Comparison of ENCODE assay signal across 1 cellular context in genomic region chr5:126676195-126676624, GRCh38.
A peak's percentile ranks its signal among the peaks of the same experiment; 100 is the strongest.
TF ChIP-seq lines count a peak whose summit lies in the region.

No MANE protein-coding gene starts in this region.

TF ChIP-seq in HepG2, 621 proteins besides CTCF, POLR2A, EP300 and RAD21 (continued from another document and continues in another):
- TF ChIP-seq, protein P1, sequence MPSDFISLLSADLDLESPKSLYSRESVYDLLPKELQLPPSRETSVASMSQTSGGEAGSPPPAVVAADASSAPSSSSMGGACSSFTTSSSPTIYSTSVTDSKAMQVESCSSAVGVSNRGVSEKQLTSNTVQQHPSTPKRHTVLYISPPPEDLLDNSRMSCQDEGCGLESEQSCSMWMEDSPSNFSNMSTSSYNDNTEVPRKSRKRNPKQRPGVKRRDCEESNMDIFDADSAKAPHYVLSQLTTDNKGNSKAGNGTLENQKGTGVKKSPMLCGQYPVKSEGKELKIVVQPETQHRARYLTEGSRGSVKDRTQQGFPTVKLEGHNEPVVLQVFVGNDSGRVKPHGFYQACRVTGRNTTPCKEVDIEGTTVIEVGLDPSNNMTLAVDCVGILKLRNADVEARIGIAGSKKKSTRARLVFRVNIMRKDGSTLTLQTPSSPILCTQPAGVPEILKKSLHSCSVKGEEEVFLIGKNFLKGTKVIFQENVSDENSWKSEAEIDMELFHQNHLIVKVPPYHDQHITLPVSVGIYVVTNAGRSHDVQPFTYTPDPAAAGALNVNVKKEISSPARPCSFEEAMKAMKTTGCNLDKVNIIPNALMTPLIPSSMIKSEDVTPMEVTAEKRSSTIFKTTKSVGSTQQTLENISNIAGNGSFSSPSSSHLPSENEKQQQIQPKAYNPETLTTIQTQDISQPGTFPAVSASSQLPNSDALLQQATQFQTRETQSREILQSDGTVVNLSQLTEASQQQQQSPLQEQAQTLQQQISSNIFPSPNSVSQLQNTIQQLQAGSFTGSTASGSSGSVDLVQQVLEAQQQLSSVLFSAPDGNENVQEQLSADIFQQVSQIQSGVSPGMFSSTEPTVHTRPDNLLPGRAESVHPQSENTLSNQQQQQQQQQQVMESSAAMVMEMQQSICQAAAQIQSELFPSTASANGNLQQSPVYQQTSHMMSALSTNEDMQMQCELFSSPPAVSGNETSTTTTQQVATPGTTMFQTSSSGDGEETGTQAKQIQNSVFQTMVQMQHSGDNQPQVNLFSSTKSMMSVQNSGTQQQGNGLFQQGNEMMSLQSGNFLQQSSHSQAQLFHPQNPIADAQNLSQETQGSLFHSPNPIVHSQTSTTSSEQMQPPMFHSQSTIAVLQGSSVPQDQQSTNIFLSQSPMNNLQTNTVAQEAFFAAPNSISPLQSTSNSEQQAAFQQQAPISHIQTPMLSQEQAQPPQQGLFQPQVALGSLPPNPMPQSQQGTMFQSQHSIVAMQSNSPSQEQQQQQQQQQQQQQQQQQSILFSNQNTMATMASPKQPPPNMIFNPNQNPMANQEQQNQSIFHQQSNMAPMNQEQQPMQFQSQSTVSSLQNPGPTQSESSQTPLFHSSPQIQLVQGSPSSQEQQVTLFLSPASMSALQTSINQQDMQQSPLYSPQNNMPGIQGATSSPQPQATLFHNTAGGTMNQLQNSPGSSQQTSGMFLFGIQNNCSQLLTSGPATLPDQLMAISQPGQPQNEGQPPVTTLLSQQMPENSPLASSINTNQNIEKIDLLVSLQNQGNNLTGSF (CRISPR knock-in tag; IDR thresholded peaks at IDR 0.05), result no peak
- TF ChIP-seq FOXA3 (CRISPR knock-in tag; IDR thresholded peaks at IDR 0.05) (no peak; the same call in 1 of the 2 replicates), ZNF747 (CRISPR knock-in tag; IDR thresholded peaks at IDR 0.05; ENCODE audit: borderline replicate concordance) (no peak), ZNF569 (CRISPR knock-in tag; IDR thresholded peaks at IDR 0.05; ENCODE audit: borderline replicate concordance) (no peak), HOXA9 (CRISPR knock-in tag; IDR thresholded peaks at IDR 0.05; ENCODE audit: borderline replicate concordance) (no peak), NPAS2 (CRISPR knock-in tag; IDR thresholded peaks at IDR 0.05; ENCODE audit: borderline replicate concordance) (no peak), ZNF577 (CRISPR knock-in tag; IDR thresholded peaks at IDR 0.05; ENCODE audit: borderline replicate concordance, low read depth) (no peak), AKAP8 (CRISPR knock-in tag; IDR thresholded peaks at IDR 0.05) (no peak), SNAPC5 (CRISPR knock-in tag; IDR thresholded peaks at IDR 0.05; ENCODE audit: borderline replicate concordance) (no peak), ZNF180 (CRISPR knock-in tag; IDR thresholded peaks at IDR 0.05; ENCODE audit: borderline replicate concordance, low read depth) (no peak), ZHX1 (CRISPR knock-in tag; IDR thresholded peaks at IDR 0.05; ENCODE audit: low read depth) (no peak), NR3C1 (CRISPR knock-in tag; IDR thresholded peaks at IDR 0.05) (no peak), ATF2 (CRISPR knock-in tag; IDR thresholded peaks at IDR 0.05) (peak; percentile 87), NR2F6 (IDR thresholded peaks at IDR 0.05) (no peak), NR2F6 (CRISPR knock-in tag; IDR thresholded peaks at IDR 0.05) (no peak), ZNF703 (CRISPR knock-in tag; IDR thresholded peaks at IDR 0.05; ENCODE audit: borderline replicate concordance) (no peak), ZNF468 (CRISPR knock-in tag; IDR thresholded peaks at IDR 0.05) (no peak), ZNF496 (CRISPR knock-in tag; IDR thresholded peaks at IDR 0.05; ENCODE audit: insufficient replicate concordance) (no peak), BORCS8-MEF2B (CRISPR knock-in tag; IDR thresholded peaks at IDR 0.05) (no peak), CHD2 (IDR thresholded peaks at IDR 0.05; ENCODE audit: low read depth, low read length) (no peak), MTF1 (CRISPR knock-in tag; IDR thresholded peaks at IDR 0.05) (no peak), NCOA1 (CRISPR knock-in tag; IDR thresholded peaks at IDR 0.05) (no peak), ZNF432 (CRISPR knock-in tag; IDR thresholded peaks at IDR 0.05; ENCODE audit: borderline replicate concordance) (no peak), ZBTB4 (CRISPR knock-in tag; IDR thresholded peaks at IDR 0.05; ENCODE audit: borderline replicate concordance) (no peak), ZNF572 (CRISPR knock-in tag; IDR thresholded peaks at IDR 0.05) (no peak), CENPX (CRISPR knock-in tag; IDR thresholded peaks at IDR 0.05) (no peak), ZFP41 (CRISPR knock-in tag; IDR thresholded peaks at IDR 0.05; ENCODE audit: borderline replicate concordance) (no peak), YEATS2 (CRISPR knock-in tag; IDR thresholded peaks at IDR 0.05; ENCODE audit: borderline replicate concordance) (peak; percentile 35; the same call in 1 of the 2 replicates), MIXL1 (CRISPR knock-in tag; IDR thresholded peaks at IDR 0.05) (peak; percentile 79), MYC (CRISPR knock-in tag; IDR thresholded peaks at IDR 0.05; ENCODE audit: borderline replicate concordance) (no peak), NCOA2 (CRISPR knock-in tag; IDR thresholded peaks at IDR 0.05) (0 out of 2 replicates have a peak, but pooled peaks have one; percentile 25), POLR2G (IDR thresholded peaks at IDR 0.05; ENCODE audit: low read depth, low read length) (no peak)
- TF ChIP-seq, protein P2, sequence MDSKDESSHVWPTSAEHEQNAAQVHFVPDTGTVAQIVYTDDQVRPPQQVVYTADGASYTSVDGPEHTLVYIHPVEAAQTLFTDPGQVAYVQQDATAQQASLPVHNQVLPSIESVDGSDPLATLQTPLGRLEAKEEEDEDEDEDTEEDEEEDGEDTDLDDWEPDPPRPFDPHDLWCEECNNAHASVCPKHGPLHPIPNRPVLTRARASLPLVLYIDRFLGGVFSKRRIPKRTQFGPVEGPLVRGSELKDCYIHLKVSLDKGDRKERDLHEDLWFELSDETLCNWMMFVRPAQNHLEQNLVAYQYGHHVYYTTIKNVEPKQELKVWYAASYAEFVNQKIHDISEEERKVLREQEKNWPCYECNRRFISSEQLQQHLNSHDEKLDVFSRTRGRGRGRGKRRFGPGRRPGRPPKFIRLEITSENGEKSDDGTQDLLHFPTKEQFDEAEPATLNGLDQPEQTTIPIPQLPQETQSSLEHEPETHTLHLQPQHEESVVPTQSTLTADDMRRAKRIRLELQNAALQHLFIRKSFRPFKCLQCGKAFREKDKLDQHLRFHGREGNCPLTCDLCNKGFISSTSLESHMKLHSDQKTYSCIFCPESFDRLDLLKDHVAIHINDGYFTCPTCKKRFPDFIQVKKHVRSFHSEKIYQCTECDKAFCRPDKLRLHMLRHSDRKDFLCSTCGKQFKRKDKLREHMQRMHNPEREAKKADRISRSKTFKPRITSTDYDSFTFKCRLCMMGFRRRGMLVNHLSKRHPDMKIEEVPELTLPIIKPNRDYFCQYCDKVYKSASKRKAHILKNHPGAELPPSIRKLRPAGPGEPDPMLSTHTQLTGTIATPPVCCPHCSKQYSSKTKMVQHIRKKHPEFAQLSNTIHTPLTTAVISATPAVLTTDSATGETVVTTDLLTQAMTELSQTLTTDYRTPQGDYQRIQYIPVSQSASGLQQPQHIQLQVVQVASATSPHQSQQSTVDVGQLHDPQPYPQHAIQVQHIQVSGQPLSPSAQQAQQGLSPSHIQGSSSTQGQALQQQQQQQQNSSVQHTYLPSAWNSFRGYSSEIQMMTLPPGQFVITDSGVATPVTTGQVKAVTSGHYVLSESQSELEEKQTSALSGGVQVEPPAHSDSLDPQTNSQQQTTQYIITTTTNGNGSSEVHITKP (CRISPR knock-in tag; IDR thresholded peaks at IDR 0.05; ENCODE audit: low read depth), result no peak
- TF ChIP-seq, protein P3, sequence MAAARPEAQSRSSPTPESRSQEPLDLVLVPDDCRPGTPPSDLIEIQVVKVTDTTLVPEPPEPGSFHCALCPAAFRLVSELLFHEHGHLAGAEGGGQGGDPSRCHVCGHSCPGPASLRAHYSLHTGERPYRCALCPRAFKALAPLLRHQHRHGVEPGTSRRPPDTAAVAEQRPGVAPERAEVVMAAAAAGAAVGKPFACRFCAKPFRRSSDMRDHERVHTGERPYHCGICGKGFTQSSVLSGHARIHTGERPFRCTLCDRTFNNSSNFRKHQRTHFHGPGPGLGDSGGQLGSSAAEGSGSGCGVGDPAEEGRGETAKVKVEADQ (CRISPR knock-in tag; IDR thresholded peaks at IDR 0.05; ENCODE audit: borderline replicate concordance), result no peak
- TF ChIP-seq, protein P4, sequence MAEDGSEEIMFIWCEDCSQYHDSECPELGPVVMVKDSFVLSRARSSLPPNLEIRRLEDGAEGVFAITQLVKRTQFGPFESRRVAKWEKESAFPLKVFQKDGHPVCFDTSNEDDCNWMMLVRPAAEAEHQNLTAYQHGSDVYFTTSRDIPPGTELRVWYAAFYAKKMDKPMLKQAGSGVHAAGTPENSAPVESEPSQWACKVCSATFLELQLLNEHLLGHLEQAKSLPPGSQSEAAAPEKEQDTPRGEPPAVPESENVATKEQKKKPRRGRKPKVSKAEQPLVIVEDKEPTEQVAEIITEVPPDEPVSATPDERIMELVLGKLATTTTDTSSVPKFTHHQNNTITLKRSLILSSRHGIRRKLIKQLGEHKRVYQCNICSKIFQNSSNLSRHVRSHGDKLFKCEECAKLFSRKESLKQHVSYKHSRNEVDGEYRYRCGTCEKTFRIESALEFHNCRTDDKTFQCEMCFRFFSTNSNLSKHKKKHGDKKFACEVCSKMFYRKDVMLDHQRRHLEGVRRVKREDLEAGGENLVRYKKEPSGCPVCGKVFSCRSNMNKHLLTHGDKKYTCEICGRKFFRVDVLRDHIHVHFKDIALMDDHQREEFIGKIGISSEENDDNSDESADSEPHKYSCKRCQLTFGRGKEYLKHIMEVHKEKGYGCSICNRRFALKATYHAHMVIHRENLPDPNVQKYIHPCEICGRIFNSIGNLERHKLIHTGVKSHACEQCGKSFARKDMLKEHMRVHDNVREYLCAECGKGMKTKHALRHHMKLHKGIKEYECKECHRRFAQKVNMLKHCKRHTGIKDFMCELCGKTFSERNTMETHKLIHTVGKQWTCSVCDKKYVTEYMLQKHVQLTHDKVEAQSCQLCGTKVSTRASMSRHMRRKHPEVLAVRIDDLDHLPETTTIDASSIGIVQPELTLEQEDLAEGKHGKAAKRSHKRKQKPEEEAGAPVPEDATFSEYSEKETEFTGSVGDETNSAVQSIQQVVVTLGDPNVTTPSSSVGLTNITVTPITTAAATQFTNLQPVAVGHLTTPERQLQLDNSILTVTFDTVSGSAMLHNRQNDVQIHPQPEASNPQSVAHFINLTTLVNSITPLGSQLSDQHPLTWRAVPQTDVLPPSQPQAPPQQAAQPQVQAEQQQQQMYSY (CRISPR knock-in tag; IDR thresholded peaks at IDR 0.05), result no peak
- TF ChIP-seq, protein P5, sequence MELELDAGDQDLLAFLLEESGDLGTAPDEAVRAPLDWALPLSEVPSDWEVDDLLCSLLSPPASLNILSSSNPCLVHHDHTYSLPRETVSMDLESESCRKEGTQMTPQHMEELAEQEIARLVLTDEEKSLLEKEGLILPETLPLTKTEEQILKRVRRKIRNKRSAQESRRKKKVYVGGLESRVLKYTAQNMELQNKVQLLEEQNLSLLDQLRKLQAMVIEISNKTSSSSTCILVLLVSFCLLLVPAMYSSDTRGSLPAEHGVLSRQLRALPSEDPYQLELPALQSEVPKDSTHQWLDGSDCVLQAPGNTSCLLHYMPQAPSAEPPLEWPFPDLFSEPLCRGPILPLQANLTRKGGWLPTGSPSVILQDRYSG (CRISPR knock-in tag; IDR thresholded peaks at IDR 0.05), result no peak
- TF ChIP-seq, protein P6, sequence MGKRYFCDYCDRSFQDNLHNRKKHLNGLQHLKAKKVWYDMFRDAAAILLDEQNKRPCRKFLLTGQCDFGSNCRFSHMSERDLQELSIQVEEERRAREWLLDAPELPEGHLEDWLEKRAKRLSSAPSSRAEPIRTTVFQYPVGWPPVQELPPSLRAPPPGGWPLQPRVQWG (CRISPR knock-in tag; IDR thresholded peaks at IDR 0.05; ENCODE audit: borderline replicate concordance, low read depth), result no peak
